Comparison of ENCODE assay signal across 8 cellular contexts in the genomic region with DNA sequence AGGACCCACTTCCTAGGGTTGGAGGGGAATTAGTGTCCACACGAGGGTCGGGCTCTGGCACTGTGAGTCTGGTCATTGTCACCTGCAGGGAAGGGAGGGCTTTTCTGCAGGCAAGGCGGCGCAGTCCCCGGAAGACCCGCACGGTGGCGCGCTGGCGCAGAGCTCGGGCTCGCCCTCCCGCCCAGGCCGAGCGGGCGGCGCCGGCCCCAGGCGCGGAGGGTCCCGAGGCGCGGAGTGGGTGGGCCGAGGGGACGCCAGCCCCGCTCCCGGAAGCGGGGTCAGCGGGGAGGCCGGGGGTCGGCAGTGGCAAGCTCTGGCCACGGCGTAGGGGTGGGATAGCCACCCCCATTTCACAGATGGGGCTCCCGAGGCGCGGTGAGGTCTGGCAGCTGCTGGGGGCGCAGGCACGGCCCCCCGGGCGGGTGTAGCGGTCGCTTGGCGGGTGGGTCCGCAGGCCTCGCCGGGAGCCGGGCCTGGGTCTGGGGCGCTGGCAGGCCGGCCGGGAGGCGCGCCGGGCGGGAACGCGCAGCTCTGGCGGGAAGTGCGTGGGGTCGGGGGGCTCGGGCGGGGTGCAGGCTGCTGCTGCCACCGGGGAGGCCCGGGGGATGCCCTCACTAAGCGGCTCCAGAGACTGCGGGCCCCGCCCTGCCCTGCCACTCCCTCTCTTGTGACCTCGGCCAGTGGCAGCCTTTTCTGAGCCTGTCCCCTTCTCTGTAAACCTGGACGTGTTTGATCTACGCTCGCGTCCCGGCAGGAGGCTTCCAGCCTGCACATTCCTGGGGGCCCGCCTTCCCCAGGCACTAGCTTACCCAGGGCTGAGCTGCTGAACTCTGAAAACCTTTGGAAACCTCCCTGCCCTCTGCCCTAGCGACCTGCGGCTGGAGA. TPM values are rescaled to one million over a fixed set of nuclear protein-coding genes. Genes with fewer than 3 reads are reported as not detected.
DNase-seq lines count a peak whose midpoint lies in the region; ATAC-seq and TF ChIP-seq lines count a peak whose summit lies in the region.

No MANE protein-coding gene starts in this region.

- TF ChIP-seq CTCF in fibroblast of mammary gland (conservative IDR thresholded peaks at IDR 0.05; ENCODE audit: control insufficient read depth, insufficient read depth, low read depth, low read length) (peak; percentile 60), nephron (IDR thresholded peaks at IDR 0.05; ENCODE audit: unreplicated experiment in 3 of 3) (peak; percentile 91 to 96 (median 95))

- no peaks in the 10 kb centered on the region for H3K4me1 Mint-ChIP-seq in activated T-cell treated with anti-CD3 and anti-CD28 coated beads, Interleukin-2, amount 50 U/mL, for 24 hours (ENCODE audit: low read depth)
- H3K4me1 Mint-ChIP-seq in nephron = peaks cover 14% of the 10 kb centered on the region
- H3K4me1 Mint-ChIP-seq in stimulated activated naive CD8-positive, alpha-beta T cell treated with anti-CD3 and anti-CD28 coated beads, Interleukin-15, amount 100 ng/mL, for 72 hours = no peaks in the 10 kb centered on the region

- H3K4me3 ChIP-seq in fibroblast of mammary gland (ENCODE audit: control insufficient read depth, low read depth, low read length) = peak overlapping the region; percentile 37

- in situ Hi-C loops in G401 (cut with HindIII; ENCODE audit: low sequenced_read_pairs) = no loop called here

- peaks cover 59% of the 10 kb centered on the region for H3K27me3 Mint-ChIP-seq in activated T-cell treated with anti-CD3 and anti-CD28 coated beads, Interleukin-2, amount 50 U/mL, for 24 hours
- peaks cover 15% of the 10 kb centered on the region for H3K27me3 Mint-ChIP-seq in nephron (ENCODE audit: low read depth)
- peaks cover 80% of the 10 kb centered on the region for H3K27me3 Mint-ChIP-seq in stimulated activated naive CD8-positive, alpha-beta T cell treated with anti-CD3 and anti-CD28 coated beads, Interleukin-15, amount 100 ng/mL, for 72 hours

- peak; percentile 23 for DNase-seq in G401 (ENCODE audit: low spot score)
- peak; percentile 71 for DNase-seq in NCI-H748 treated with DMSO at 0.1 percent for 48 hours (lab: John Stamatoyannopoulos, UW)
- DNase-seq in activated T-cell treated with anti-CD3 and anti-CD28 coated beads, Interleukin-2, amount 50 U/mL, for 24 hours = peak; percentile 85
- DNase-seq in fibroblast of mammary gland (ENCODE audit: low read depth) = peak; percentile 22
- peak; percentile 68 to 80 for DNase-seq in stimulated activated naive CD8-positive, alpha-beta T cell treated with anti-CD3 and anti-CD28 coated beads, Interleukin-15, amount 100 ng/mL, for 72 hours
- no peak for DNase-seq in GDM1 (lab: John Stamatoyannopoulos, UW)

- ATAC-seq in HG02852 (IDR thresholded peaks at IDR 0.05; ENCODE audit: unreplicated experiment) = peak; percentile 54
- ATAC-seq in stimulated activated naive CD8-positive, alpha-beta T cell treated with anti-CD3 and anti-CD28 coated beads, Interleukin-15, amount 100 ng/mL, for 72 hours = peak; percentile 65

- no peaks in the 10 kb centered on the region for H3K9me3 Mint-ChIP-seq in activated T-cell treated with anti-CD3 and anti-CD28 coated beads, Interleukin-2, amount 50 U/mL, for 24 hours
- no peaks in the 10 kb centered on the region for H3K9me3 Mint-ChIP-seq in nephron
- no peaks in the 10 kb centered on the region for H3K9me3 Mint-ChIP-seq in stimulated activated naive CD8-positive, alpha-beta T cell treated with anti-CD3 and anti-CD28 coated beads, Interleukin-15, amount 100 ng/mL, for 72 hours

- H3K27ac Mint-ChIP-seq in activated T-cell treated with anti-CD3 and anti-CD28 coated beads, Interleukin-2, amount 50 U/mL, for 24 hours = no peak overlapping the region
- peak overlapping the region; percentile 28 to 71 (median 55) for H3K27ac Mint-ChIP-seq in nephron
- H3K27ac Mint-ChIP-seq in stimulated activated naive CD8-positive, alpha-beta T cell treated with anti-CD3 and anti-CD28 coated beads, Interleukin-15, amount 100 ng/mL, for 72 hours = no peak overlapping the region

- H3K4me3 Mint-ChIP-seq in activated T-cell treated with anti-CD3 and anti-CD28 coated beads, Interleukin-2, amount 50 U/mL, for 24 hours = no peak overlapping the region
- H3K4me3 Mint-ChIP-seq in nephron = peak overlapping the region; percentile 80 to 86 (median 83)
- H3K4me3 Mint-ChIP-seq in stimulated activated naive CD8-positive, alpha-beta T cell treated with anti-CD3 and anti-CD28 coated beads, Interleukin-15, amount 100 ng/mL, for 72 hours = peak overlapping the region; percentile 37 to 71

- H3K36me3 Mint-ChIP-seq in activated T-cell treated with anti-CD3 and anti-CD28 coated beads, Interleukin-2, amount 50 U/mL, for 24 hours (ENCODE audit: low read depth) = no peaks in the 10 kb centered on the region
- H3K36me3 Mint-ChIP-seq in nephron (ENCODE audit: low read depth) = no peaks in the 10 kb centered on the region

RNA-seq across cellular contexts. Expression of a gene that starts 46.1 kb away (rescaled TPM):
- 0.86 and 3.0 TPM in 2 replicates for total RNA-seq in G401 (2014; rRNA removed; shearing (Covaris generic))

Comparison
In these comparisons a context has a peak if more than half of its experiments do, and no peak if none do; other contexts are left out.
1. H3K27ac Mint-ChIP-seq: peak in nephron (3 of 3); none in activated T-cell treated with anti-CD3 and anti-CD28 coated beads, Interleukin-2, amount 50 U/mL, for 24 hours (single experiment) and stimulated activated naive CD8-positive, alpha-beta T cell treated with anti-CD3 and anti-CD28 coated beads, Interleukin-15, amount 100 ng/mL, for 72 hours (0 of 2).